ENCODE assay signal across 8 cellular contexts in genomic region chr15:52295421-52295991, GRCh38. TPM values are rescaled to one million over a fixed set of nuclear protein-coding genes. Genes with fewer than 3 reads are reported as not detected.
DNase-seq lines count a peak whose midpoint lies in the region; ATAC-seq, FAIRE-seq and TF ChIP-seq lines count a peak whose summit lies in the region.

Gene MYO5C (minus strand): TSS chr15:52295804. CDS start chr15:52295636, 168 bp downstream.

- no peaks in the 10 kb centered on the region for H3K4me1 ChIP-seq in A673 (ENCODE audit: insufficient read depth, low read length, poor library complexity, severe bottlenecking)
- H3K4me1 ChIP-seq in kidney (ENCODE audit: control insufficient read depth in 1 of 2, insufficient read depth in 1 of 2, low read depth in 1 of 2, low read length in 2 of 2) = peaks cover 4 to 10% of the 10 kb centered on the region in 2 donors
- peaks cover 0 to 4% of the 10 kb centered on the region in 2 donors for H3K4me1 ChIP-seq in small intestine (ENCODE audit: control insufficient read depth in 2 of 2, insufficient read depth in 1 of 2, low read depth in 1 of 2, low read length in 1 of 2)

- POLR2A ChIA-PET in A673 (lab: Charles Lee; ENCODE audit: low non-redundant PET) = no interaction called here

- H3K4me3 ChIP-seq in A673 (ENCODE audit: low read depth, low read length, poor library complexity, severe bottlenecking) (peak within 1 kb of the TSS; percentile 19), GM12865 (ENCODE audit: low read depth, low read length) (peak within 1 kb of the TSS; percentile 49), cardiac fibroblast (replicated peaks in 1 of 2; ENCODE audit: low read depth in 2 of 2, low read length in 2 of 2) (peak within 1 kb of the TSS; percentile 25 to 31), kidney (ENCODE audit: low read length in 2 of 2) (peak within 1 kb of the TSS; percentile 44 to 54), small intestine (ENCODE audit: low read depth in 1 of 2, low read length in 2 of 2) (peak within 1 kb of the TSS; percentile 50 to 56)

- H3K27ac ChIP-seq in A673 (ENCODE audit: low read depth, low read length, poor library complexity, severe bottlenecking) (no peak within 1 kb of the TSS), kidney (ENCODE audit: low read depth in 2 of 2, low read length in 2 of 2) (peak within 1 kb of the TSS; percentile 41 to 61), small intestine (ENCODE audit: low read depth in 1 of 2, low read length in 1 of 2) (peak within 1 kb of the TSS; percentile 2 to 64)

- H3K9me3 ChIP-seq in A673 (ENCODE audit: low read depth, low read length, poor library complexity, severe bottlenecking) = no peaks in the 10 kb centered on the region
- no peaks in the 10 kb centered on the region for H3K9me3 ChIP-seq in kidney (ENCODE audit: control insufficient read depth in 1 of 2, low read length in 2 of 2)
- no peaks in the 10 kb centered on the region for H3K9me3 ChIP-seq in small intestine (ENCODE audit: control insufficient read depth, low read depth)

- H3K27me3 ChIP-seq in A673 (replicated peaks; ENCODE audit: insufficient read depth, low read depth, low read length, poor library complexity) (peaks cover 44% of the 10 kb centered on the region), small intestine (ENCODE audit: control insufficient read depth in 2 of 2, insufficient read depth in 2 of 2, low read length in 2 of 2) (peaks cover 0 to 2% of the 10 kb centered on the region in 2 donors)

- no TSS peak for BruUV-seq in A673 (replicated peaks; lab: Mats Ljungman, UMichigan)

- CTCF ChIA-PET in A673 (lab: Charles Lee) = no interaction called here

- intact Hi-C loops in A673 (cut with micrococcal nuclease; ENCODE audit: unreplicated experiment) (no loop called here), kidney (cut with DNase I) (no loop called here)

- FAIRE-seq in kidney (lab: Jason Lieb, UNC) (no peak), small intestine (lab: Jason Lieb, UNC) (no peak)

- ATAC-seq in HG03354 (IDR thresholded peaks at IDR 0.05; ENCODE audit: poor library complexity, severe bottlenecking, unreplicated experiment) (no peak), GM18519 (IDR thresholded peaks at IDR 0.05; ENCODE audit: low FRiP score, unreplicated experiment) (no peak)

- DNase-seq in A673 (ENCODE audit: low spot score) (no peak), GM12865 (ENCODE audit: low read depth) (no peak), NCI-H510A treated with DMSO at 0.1 percent for 48 hours (lab: John Stamatoyannopoulos, UW) (peak; percentile 65), cardiac fibroblast (ENCODE audit: low read depth in 2 of 2) (peak; percentile 10 to 27), kidney (peak; percentile 95), small intestine (peak; percentile 80)

- TF ChIP-seq CTCF in A673 (conservative IDR thresholded peaks at IDR 0.05; ENCODE audit: low read depth, low read length) (no peak), GM12865 (IDR thresholded peaks at IDR 0.05; ENCODE audit: insufficient read depth, low read depth, low read length, missing control alignments) (no peak), cardiac fibroblast (IDR thresholded peaks at IDR 0.05; ENCODE audit: low read depth, low read length) (no peak), kidney (IDR thresholded peaks at IDR 0.05; ENCODE audit: borderline replicate concordance, extremely low read depth, insufficient read depth) (no peak)

- WGBS in small intestine, 3 donors = 1 to 3% (median 1%) methylated on average over 23 to 65 of the region's 65 CpGs

- peak within 1 kb of the TSS; percentile 29 to 79 for H3K9ac ChIP-seq in kidney (ENCODE audit: low read length in 2 of 2)

- no peaks in the 10 kb centered on the region for H3K36me3 ChIP-seq in A673 (ENCODE audit: insufficient read depth, low read length, poor library complexity, severe bottlenecking)
- H3K36me3 ChIP-seq in kidney (ENCODE audit: control insufficient read depth in 1 of 2, insufficient read depth in 2 of 2, low read length in 2 of 2) = no peaks in the 10 kb centered on the region
- no peaks in the 10 kb centered on the region for H3K36me3 ChIP-seq in small intestine (ENCODE audit: control insufficient read depth in 2 of 2, insufficient read depth in 2 of 2, low read length in 2 of 2)

RNA-seq across cellular contexts. Expression of gene MYO5C, which starts in this region (rescaled TPM):
- total RNA-seq in A673 (2021) (0.43 and 0.63 TPM in 2 replicates), kidney (41.6 TPM)
- polyA plus RNA-seq in kidney (ENCODE audit: insufficient read depth, low read depth, low replicate concordance) (4.6 TPM), small intestine (10 to 100 TPM in 1 of 3 donors, 1 to 10 TPM in 2; 2.4 to 10.4 (median 3.1) TPM)

Comparison
In these comparisons a context has a peak if more than half of its experiments do, and no peak if none do; other contexts are left out.
1. RNA of gene MYO5C (total RNA-seq): 41.6 TPM in kidney (single experiment); 0.43 to 0.63 TPM in A673; every median in the first group is over 10 times any median in the second.
2. DNase-seq: peak in NCI-H510A treated with DMSO at 0.1 percent for 48 hours (single experiment), cardiac fibroblast (2 of 2), kidney (single experiment) and small intestine (single experiment); none in A673 (single experiment) and GM12865 (single experiment).
3. Peak in every context shown above with its lines, with median percentiles within 50 percentile points of each other: H3K4me3 ChIP-seq.